In the genomic region with DNA sequence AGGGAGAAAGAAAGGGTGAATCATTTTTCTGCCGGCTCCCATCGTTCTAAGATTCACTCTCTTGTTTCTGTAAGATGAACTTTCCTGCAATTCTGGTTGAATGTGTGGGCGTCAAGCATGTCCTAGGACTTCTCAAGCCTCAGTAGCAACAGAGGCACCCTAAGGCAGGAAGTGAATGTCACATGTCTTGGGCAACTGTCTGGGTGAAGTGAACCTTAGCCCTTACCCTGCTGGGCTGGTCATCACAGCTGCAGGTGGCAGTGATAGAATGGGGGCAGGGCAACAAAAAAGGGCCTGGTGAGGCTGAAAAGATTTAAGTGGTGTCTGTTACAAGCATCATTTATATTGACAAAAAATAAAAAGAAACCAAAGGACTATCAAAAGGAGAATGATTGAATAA, we compare ENCODE assay signal across 19 cellular contexts.
"Had no signal": no experiment of that assay in that cellular context is flagged by ENCODE, and none has a peak within 500 bp of the region (broad histone marks: within the 10 kb centered on the region; RNA-seq: fewer than 3 reads in every experiment).

No MANE protein-coding gene starts in this region.

- H3K27ac Mint-ChIP-seq: activated CD4-positive, alpha-beta T cell treated with anti-CD3 and anti-CD28 coated beads, Interleukin-2, amount 10 ng/mL, durations not matched to agents 7 days and 5 days; activated naive CD8-positive, alpha-beta T cell treated with anti-CD3 and anti-CD28 coated beads for 36 hours; activated T-helper 1 cell treated with anti-CD3 and anti-CD28 coated beads, Interleukin-12 subunit alpha, Interleukin-12 subunit beta, Interleukin-2, Interleukin-4 antibody, amounts not matched to agents 30 ng/mL and 10 ng/mL and 1 ng/mL, durations not matched to agents 14 hours and 24 hours and 36 hours; brain; naive thymus-derived CD8-positive, alpha-beta T cell; progenitor cell of endocrine pancreas had no signal

- H3K4me3 ChIP-seq: colonic mucosa, mucosa of descending colon, spleen, stomach, testis, upper lobe of right lung had no signal

- H3K27me3 Mint-ChIP-seq: activated CD4-positive, alpha-beta T cell treated with anti-CD3 and anti-CD28 coated beads, Interleukin-2, amount 10 ng/mL, durations not matched to agents 7 days and 5 days; activated naive CD8-positive, alpha-beta T cell treated with anti-CD3 and anti-CD28 coated beads for 36 hours; naive thymus-derived CD8-positive, alpha-beta T cell; progenitor cell of endocrine pancreas had no signal

- H3K9me3 Mint-ChIP-seq: activated CD4-positive, alpha-beta T cell treated with anti-CD3 and anti-CD28 coated beads, Interleukin-2, amount 10 ng/mL, durations not matched to agents 7 days and 5 days; activated T-helper 1 cell treated with anti-CD3 and anti-CD28 coated beads, Interleukin-12 subunit alpha, Interleukin-12 subunit beta, Interleukin-2, Interleukin-4 antibody, amounts not matched to agents 30 ng/mL and 10 ng/mL and 1 ng/mL, durations not matched to agents 14 hours and 24 hours and 36 hours had no signal

- DNase-seq: activated CD4-positive, alpha-beta T cell treated with anti-CD3 and anti-CD28 coated beads, Interleukin-2, amount 10 ng/mL, durations not matched to agents 7 days and 5 days; activated CD4-positive, CD25-positive, alpha-beta regulatory T cell; activated naive CD8-positive, alpha-beta T cell treated with anti-CD3 and anti-CD28 coated beads for 36 hours; amygdala; central memory CD4-positive, alpha-beta T cell; colonic mucosa; mammary epithelial cell; mucosa of descending colon; naive thymus-derived CD8-positive, alpha-beta T cell; spleen; stomach; testis; upper lobe of right lung had no signal

- H3K36me3 ChIP-seq: colonic mucosa, spleen, stomach, upper lobe of right lung had no signal

- H3K4me1 ChIP-seq: colonic mucosa, spleen, stomach, testis, upper lobe of right lung had no signal

- H3K36me3 Mint-ChIP-seq: activated naive CD8-positive, alpha-beta T cell treated with anti-CD3 and anti-CD28 coated beads for 36 hours; brain had no signal

- H3K9me3 ChIP-seq: colonic mucosa, mucosa of descending colon, testis, upper lobe of right lung had no signal

- H3K27me3 ChIP-seq: colonic mucosa, spleen, stomach, testis, upper lobe of right lung had no signal

- H3K4me1 Mint-ChIP-seq: activated CD4-positive, alpha-beta T cell treated with anti-CD3 and anti-CD28 coated beads, Interleukin-2, amount 10 ng/mL, durations not matched to agents 7 days and 5 days; brain had no signal

- H3K4me3 Mint-ChIP-seq: activated CD4-positive, alpha-beta T cell treated with anti-CD3 and anti-CD28 coated beads, Interleukin-2, amount 10 ng/mL, durations not matched to agents 7 days and 5 days; activated naive CD8-positive, alpha-beta T cell treated with anti-CD3 and anti-CD28 coated beads for 36 hours; activated T-helper 1 cell treated with anti-CD3 and anti-CD28 coated beads, Interleukin-12 subunit alpha, Interleukin-12 subunit beta, Interleukin-2, Interleukin-4 antibody, amounts not matched to agents 30 ng/mL and 10 ng/mL and 1 ng/mL, durations not matched to agents 14 hours and 24 hours and 36 hours; brain; naive thymus-derived CD8-positive, alpha-beta T cell had no signal

- ATAC-seq: esophagus mucosa; left lobe of liver; mucosa of descending colon; naive thymus-derived CD8-positive, alpha-beta T cell; sciatic nerve; upper lobe of right lung had no signal

- H3K27ac ChIP-seq: colonic mucosa, spleen, stomach, testis, upper lobe of right lung had no signal
